ENCODE assay signal across 31 cellular contexts in the genomic region with DNA sequence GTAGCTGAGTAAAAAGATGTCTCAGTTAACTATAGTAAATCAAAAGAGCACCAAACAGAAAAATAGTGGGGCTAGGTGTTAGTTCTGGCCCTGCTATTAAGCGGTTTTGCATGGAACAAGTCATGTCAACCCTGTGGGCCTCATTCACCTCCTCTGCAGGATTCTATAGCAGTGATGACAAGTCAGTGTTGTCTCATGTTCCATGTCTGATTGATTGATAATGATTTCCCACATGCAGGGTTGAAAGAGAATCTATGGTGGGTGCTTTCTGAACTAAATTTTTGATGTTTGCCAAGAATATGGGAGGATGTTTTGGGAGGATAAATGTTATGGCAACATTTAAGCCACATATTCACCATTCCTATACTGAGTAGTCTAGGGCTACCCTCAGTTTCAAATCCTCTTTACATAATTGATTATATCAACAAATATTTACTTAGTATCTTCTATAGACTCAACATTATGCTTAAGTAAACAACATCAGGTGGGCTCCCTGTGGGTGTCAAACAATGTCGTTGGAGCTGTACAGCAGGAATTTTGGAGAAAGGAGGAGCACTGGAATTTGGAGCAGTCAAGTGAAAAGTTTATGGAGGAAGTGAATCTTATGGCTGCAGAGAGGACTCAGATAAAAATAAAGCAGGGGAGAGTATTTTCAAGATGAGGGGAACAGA. TPM values are rescaled to one million over a fixed set of nuclear protein-coding genes. Genes with fewer than 3 reads are reported as not detected.
A peak's percentile ranks its signal among the peaks of the same experiment; 100 is the strongest.
DNase-seq lines count a peak whose midpoint lies in the region; ATAC-seq, FAIRE-seq and TF ChIP-seq lines count a peak whose summit lies in the region.
"Had no signal": no experiment of that assay in that cellular context is flagged by ENCODE, and none has a peak within 500 bp of the region (broad histone marks: within the 10 kb centered on the region; RNA-seq: fewer than 3 reads in every experiment).

No MANE protein-coding gene starts in this region.

- POLR2A ChIA-PET in HepG2 (lab: Yijun Ruan, JAX): no interaction called here

- H3K9me3 ChIP-seq in HepG2 (ENCODE audit: low read length) (no peaks in the 10 kb centered on the region), right lobe of liver (no peaks in the 10 kb centered on the region), aorta (ENCODE audit: control insufficient read depth, low read length) (no peaks in the 10 kb centered on the region)
- H3K9me3 ChIP-seq in effector memory CD4-positive, alpha-beta T cell (ENCODE audit: control insufficient read depth, low read length): no peaks in the 10 kb centered on the region
- H3K9me3 ChIP-seq: adrenal gland, ovary, Peyer's patch, SJSA1, uterus had no signal

- H3K36me3 ChIP-seq in HepG2 (replicated peaks in 1 of 2; ENCODE audit: control insufficient read depth in 1 of 2, insufficient read depth in 2 of 2, low read length in 2 of 2) (no peaks in the 10 kb centered on the region), right lobe of liver (no peaks in the 10 kb centered on the region), aorta (ENCODE audit: control insufficient read depth in 1 of 2, insufficient read depth in 2 of 2, low read length in 1 of 2) (no peaks in the 10 kb centered on the region)
- no peaks in the 10 kb centered on the region for H3K36me3 ChIP-seq in effector memory CD4-positive, alpha-beta T cell (ENCODE audit: control insufficient read depth, insufficient read depth, low read length)
- H3K36me3 ChIP-seq: adrenal gland, ovary, Peyer's patch, SJSA1, uterus had no signal

- no peaks in the 10 kb centered on the region for H3K9me3 Mint-ChIP-seq in activated naive CD4-positive, alpha-beta T cell treated with anti-CD3 and anti-CD28 coated beads, Interleukin-2, amount 50 U/mL, for 72 hours
- H3K9me3 Mint-ChIP-seq: activated T-cell treated with anti-CD3 and anti-CD28 coated beads, Interleukin-2, amount 50 U/mL, for 4 hours; IgD-negative memory B cell; natural killer cell had no signal

- no peak overlapping the region for H2AFZ ChIP-seq in HepG2 (ENCODE audit: low read length)

- H3K27me3 ChIP-seq in HepG2 (ENCODE audit: control insufficient read depth in 1 of 2, insufficient read depth in 2 of 2, low read length in 2 of 2): peaks cover 0 to 32% of the 10 kb centered on the region in 2 experiments; a peak in 2 of 5 replicates
- H3K27me3 ChIP-seq in right lobe of liver: peaks cover 0 to 6% of the 10 kb centered on the region in 2 donors
- no peaks in the 10 kb centered on the region for H3K27me3 ChIP-seq in aorta (ENCODE audit: control insufficient read depth in 1 of 2, insufficient read depth in 2 of 2, low read length in 1 of 2)
- H3K27me3 ChIP-seq in effector memory CD4-positive, alpha-beta T cell (replicated peaks; ENCODE audit: control insufficient read depth, insufficient read depth, low read length, poor library complexity, severe bottlenecking): peaks cover 11% of the 10 kb centered on the region
- H3K27me3 ChIP-seq: adrenal gland, ovary, Peyer's patch, uterus had no signal

- no peak for FAIRE-seq in HepG2 (lab: Jason Lieb, UNC)
- FAIRE-seq: bronchial epithelial cell, endometrium had no signal

- intact Hi-C loops in HepG2 (cut with micrococcal nuclease; ENCODE audit: unreplicated experiment): no loop called here
- intact Hi-C loops in right lobe of liver (cut with DNase I): no loop called here
- intact Hi-C loops in aorta (cut with DNase I): loop anchor here in 1 of 2 donors (10.0 kb wide), 1 partner anchor 63 kb away; no protein-coding TSS in a partner anchor

- H3K36me3 Mint-ChIP-seq in activated naive CD4-positive, alpha-beta T cell treated with anti-CD3 and anti-CD28 coated beads, Interleukin-2, amount 50 U/mL, for 72 hours: no peaks in the 10 kb centered on the region
- H3K36me3 Mint-ChIP-seq: IgD-negative memory B cell, natural killer cell had no signal

- no peaks in the 10 kb centered on the region for H4K20me1 ChIP-seq in HepG2 (ENCODE audit: insufficient read depth, low read length)

- H3K27ac ChIP-seq in HepG2 (ENCODE audit: extremely low read length, insufficient read depth, low read length): no peak overlapping the region
- H3K27ac ChIP-seq in right lobe of liver: no peak overlapping the region
- H3K27ac ChIP-seq in aorta (ENCODE audit: low read depth in 1 of 2, low read length in 2 of 2): no peak overlapping the region
- no peak overlapping the region for H3K27ac ChIP-seq in effector memory CD4-positive, alpha-beta T cell (ENCODE audit: insufficient read depth, low read length, poor library complexity, severe bottlenecking)
- H3K27ac ChIP-seq: adrenal gland, coronary artery, ovary, Peyer's patch, SJSA1, uterus had no signal

- H3K4me3 ChIP-seq in HepG2 (replicated peaks in 1 of 3; ENCODE audit: insufficient read depth in 1 of 3, low read depth in 2 of 3, low read length in 3 of 3) (no peak overlapping the region), right lobe of liver (no peak overlapping the region), aorta (ENCODE audit: low read length in 2 of 2) (no peak overlapping the region)
- H3K4me3 ChIP-seq in effector memory CD4-positive, alpha-beta T cell (ENCODE audit: insufficient read depth, low read depth, low read length, poor library complexity, severe bottlenecking): no peak overlapping the region
- H3K4me3 ChIP-seq: adrenal gland, coronary artery, ovary, Peyer's patch, SJSA1, uterus had no signal

- no peak for TF ChIP-seq RAD21 in HepG2 (CRISPR knock-in tag; IDR thresholded peaks at IDR 0.05)

- WGBS in HepG2 (ENCODE audit: low lambda C conversion rate): 14% methylated on average over 2 of the region's 2 CpGs
- WGBS in right lobe of liver (ENCODE audit: insufficient coverage, low coverage, low lambda C conversion rate, missing lambda C conversion rate): 53% methylated on average over 2 of the region's 2 CpGs
- 81 to 87% methylated on average over 2 of the region's 2 CpGs for WGBS in aorta, 2 donors

- H3K79me2 ChIP-seq in HepG2 (ENCODE audit: insufficient read depth, low read length): no peaks in the 10 kb centered on the region

- H3K9ac ChIP-seq in HepG2 (ENCODE audit: insufficient read depth, low read depth, low read length): no peak overlapping the region

- ATAC-seq in HepG2: no peak
- no peak for ATAC-seq in right lobe of liver
- no peak for ATAC-seq in aorta (ENCODE audit: low FRiP score)
- no peak for ATAC-seq in activated naive CD4-positive, alpha-beta T cell treated with anti-CD3 and anti-CD28 coated beads, Interleukin-2, amount 50 U/mL, for 72 hours
- ATAC-seq: activated CD4-positive, alpha-beta T cell treated with anti-CD3 and anti-CD28 coated beads for 36 hours; activated T-cell treated with anti-CD3 and anti-CD28 coated beads, Interleukin-2, amount 50 U/mL, for 4 hours; natural killer cell; right cardiac atrium had no signal

- H3K27ac Mint-ChIP-seq in activated naive CD4-positive, alpha-beta T cell treated with anti-CD3 and anti-CD28 coated beads, Interleukin-2, amount 50 U/mL, for 72 hours: no peak overlapping the region
- H3K27ac Mint-ChIP-seq: activated CD4-positive, alpha-beta T cell treated with anti-CD3 and anti-CD28 coated beads for 36 hours; IgD-negative memory B cell had no signal

- no peak for TF ChIP-seq POLR2A in HepG2 (IDR thresholded peaks at IDR 0.05; ENCODE audit: insufficient read depth in 1 of 2, low read depth in 2 of 2, low read length in 2 of 2)
- TF ChIP-seq POLR2A in right lobe of liver (IDR thresholded peaks at IDR 0.05): no peak
- no peak for TF ChIP-seq POLR2A in erythroblast (IDR thresholded peaks at IDR 0.05; ENCODE audit: low read length)

- in situ Hi-C loops in HepG2 (cut with HindIII; ENCODE audit: extremely low pct_ligation_motif_present, low pct_unique_long_range_greater_than_20kb): no loop called here

- H3K4me2 ChIP-seq in HepG2 (ENCODE audit: low read depth, low read length): no peak overlapping the region

- TF ChIP-seq CTCF in HepG2 (CRISPR knock-in tag; IDR thresholded peaks at IDR 0.05) (no peak), right lobe of liver (IDR thresholded peaks at IDR 0.05) (no peak)

- no peak for DNase-seq in HepG2 (ENCODE audit: low spot score)
- no peak for DNase-seq in right lobe of liver
- peak; percentile 16 for DNase-seq in NCI-H345 (lab: John Stamatoyannopoulos, UW)
- peak; percentile 6 to 14 for DNase-seq in erythroblast (lab: John Stamatoyannopoulos, UW)
- DNase-seq in aorta: no peak
- no peak for DNase-seq in activated naive CD4-positive, alpha-beta T cell treated with anti-CD3 and anti-CD28 coated beads, Interleukin-2, amount 50 U/mL, for 72 hours (ENCODE audit: low spot score in 2 of 2)
- DNase-seq in effector memory CD4-positive, alpha-beta T cell: no peak
- DNase-seq: activated CD4-positive, alpha-beta T cell treated with anti-CD3 and anti-CD28 coated beads for 36 hours; activated naive CD4-positive, alpha-beta T cell; activated T-cell treated with anti-CD3 and anti-CD28 coated beads, Interleukin-2, amount 50 U/mL, for 4 hours; adrenal gland; C1 segment of cervical spinal cord; HCEC 1CT; islet precursor cell; midbrain; natural killer cell; NCI-H1694; NCI-H82; ovary; Peyer's patch; right cardiac atrium; stimulated activated CD4-positive, alpha-beta T cell treated with anti-CD3 and anti-CD28 coated beads, Interleukin-12 subunit alpha, Interleukin-12 subunit beta, amount 100 ng/mL, for 4 hours; stimulated activated CD4-positive, alpha-beta T cell treated with anti-CD3 and anti-CD28 coated beads, Interleukin-4, amount 100 ng/mL, for 24 hours; stimulated activated naive CD4-positive, alpha-beta T cell; T-helper 1 cell; uterus had no signal

- H3K4me1 ChIP-seq in HepG2 (ENCODE audit: insufficient read depth, low read length): no peaks in the 10 kb centered on the region
- peaks cover 0 to under 1% (median 0%) of the 10 kb centered on the region in 4 donors for H3K4me1 ChIP-seq in right lobe of liver
- peaks cover 0 to 1% of the 10 kb centered on the region in 2 donors for H3K4me1 ChIP-seq in aorta (ENCODE audit: control insufficient read depth in 1 of 2, insufficient read depth in 2 of 2, low read length in 2 of 2)
- no peaks in the 10 kb centered on the region for H3K4me1 ChIP-seq in effector memory CD4-positive, alpha-beta T cell (ENCODE audit: control insufficient read depth, insufficient read depth, low read length, poor library complexity, severe bottlenecking)
- H3K4me1 ChIP-seq: uterus had no signal

- CTCF ChIA-PET in HepG2 (lab: Yijun Ruan, JAX; ENCODE audit: low intra/inter-chr PET ratio, low total read pairs): no interaction called here

- BruUV-seq in HepG2 (replicated peaks; lab: Mats Ljungman, UMichigan): no TSS peak

- TF ChIP-seq EP300 in HepG2 (IDR thresholded peaks at IDR 0.05; ENCODE audit: low read depth in 2 of 2, low read length in 2 of 2) (no peak), HepG2 (CRISPR knock-in tag; IDR thresholded peaks at IDR 0.05; ENCODE audit: borderline replicate concordance) (no peak)

RNA-seq across cellular contexts. Expression of gene IRAK3, which starts 48.6 kb away (rescaled TPM):
- total RNA-seq in HepG2 (2016; rRNA removed; fragmentation: Illumina TruSeq; extraction: Trizol): not detected in 2 replicates
- total RNA-seq in HepG2 (2016; cell fraction: cytosol; rRNA removed; fragmentation: Illumina TruSeq; extraction: Trizol; ENCODE audit: low read depth): not detected in 2 replicates
- total RNA-seq in HepG2 (2016; cell fraction: insoluble cytoplasmic fraction; rRNA removed; fragmentation: Illumina TruSeq; extraction: Trizol): not detected in 2 replicates
- total RNA-seq in HepG2 (2016; cell fraction: membrane; rRNA removed; fragmentation: Illumina TruSeq; extraction: Trizol): not detected in 2 replicates
- not detected in 2 replicates for total RNA-seq in HepG2 (2016; cell fraction: nucleus; rRNA removed; fragmentation: Illumina TruSeq; extraction: Trizol)
- polyA plus RNA-seq in HepG2 (2011; rRNA removed): 0.01 TPM in 1 of 2 replicates, not detected in the other
- 0.01 TPM in 1 of 2 replicates, not detected in the other for polyA plus RNA-seq in HepG2 (2011; cell fraction: cytosol; rRNA removed)
- not detected in 2 replicates for polyA plus RNA-seq in HepG2 (2011; cell fraction: nucleus; rRNA removed)
- not detected in 2 replicates for polyA plus RNA-seq in HepG2 (2012)
- not detected in 2 replicates for polyA plus RNA-seq in HepG2 (2016; cell fraction: cytosol; fragmentation: Illumina TruSeq; extraction: Trizol; ENCODE audit: low read depth)
- not detected in 2 replicates for polyA plus RNA-seq in HepG2 (2016; cell fraction: insoluble cytoplasmic fraction; fragmentation: Illumina TruSeq; extraction: Trizol; ENCODE audit: low read depth)
- not detected in 2 replicates for polyA plus RNA-seq in HepG2 (2016; cell fraction: membrane; fragmentation: Illumina TruSeq; extraction: Trizol; ENCODE audit: low read depth)
- not detected in 2 replicates for polyA plus RNA-seq in HepG2 (2016; cell fraction: nucleus; fragmentation: Illumina TruSeq; extraction: Trizol; ENCODE audit: insufficient read depth, low read depth)
- not detected in 2 replicates for polyA minus RNA-seq in HepG2 (2011; rRNA and poly(A)+ RNA removed; ENCODE audit: low replicate concordance)
- polyA minus RNA-seq in HepG2 (2011; cell fraction: cytosol; rRNA and poly(A)+ RNA removed): not detected in 2 replicates
- polyA minus RNA-seq in HepG2 (2011; cell fraction: nucleus; rRNA and poly(A)+ RNA removed): under 0.01 TPM in 1 of 2 replicates, not detected in the other
- total RNA-seq in right lobe of liver: 1 to 10 TPM; 1.3 to 7.0 (median 3.5) TPM
- 10 to 100 TPM; 29.7 to 32.2 TPM for total RNA-seq in aorta
- 1 to 10 TPM; 5.0 to 7.6 TPM for polyA plus RNA-seq in aorta
- total RNA-seq in activated naive CD4-positive, alpha-beta T cell treated with anti-CD3 and anti-CD28 coated beads, Interleukin-2, amount 50 U/mL, for 72 hours: 1 to 10 TPM in 1 of 2 donors, under 1 TPM in 1; 0.66 to 1.0 TPM
- total RNA-seq: SJSA1 had no signal
- polyA plus RNA-seq: IgD-negative memory B cell had no signal

Comparison
In these comparisons a context has a peak if more than half of its experiments do, and no peak if none do; other contexts are left out.
1. DNase-seq: peak in NCI-H345 (single experiment) and erythroblast (2 of 2); none in HepG2 (single experiment), right lobe of liver (0 of 3), aorta (0 of 2), activated naive CD4-positive, alpha-beta T cell treated with anti-CD3 and anti-CD28 coated beads, Interleukin-2, amount 50 U/mL, for 72 hours (0 of 2) and effector memory CD4-positive, alpha-beta T cell (0 of 3).